11 cellular contexts compared by ENCODE assay signal in genomic region chr9:109816490-109816889, GRCh38. TPM values are rescaled to one million over a fixed set of nuclear protein-coding genes. Genes with fewer than 3 reads are reported as not detected.
A peak's percentile ranks its signal among the peaks of the same experiment; 100 is the strongest.
DNase-seq lines count a peak whose midpoint lies in the region; ATAC-seq and TF ChIP-seq lines count a peak whose summit lies in the region.
"Had no signal": no experiment of that assay in that cellular context is flagged by ENCODE, and none has a peak within 500 bp of the region (broad histone marks: within the 10 kb centered on the region; RNA-seq: fewer than 3 reads in every experiment).

No MANE protein-coding gene starts in this region.

- H3K4me3 Mint-ChIP-seq in activated CD4-positive, alpha-beta memory T cell treated with anti-CD3 and anti-CD28 coated beads for 36 hours = no peak overlapping the region
- H3K4me3 Mint-ChIP-seq: brain, memory B cell had no signal

- H2AFZ ChIP-seq in PC-3 (ENCODE audit: low read length) = no peak overlapping the region

- DNase-seq in CD1c-positive myeloid dendritic cell (ENCODE audit: extremely low spot score) (peak; percentile 27), PC-3 (peak; percentile 94), epithelial cell of prostate (ENCODE audit: low read depth, low spot score) (peak; percentile 40), mucosa of descending colon (peak in 1 of 3 donors; percentile 7), activated gamma-delta T cell treated with Interleukin-2 at 50 U/mL for 16 hours (no peak), NCI-H1436 (lab: John Stamatoyannopoulos, UW) (no peak)
- DNase-seq in activated CD4-positive, alpha-beta memory T cell treated with anti-CD3 and anti-CD28 coated beads for 36 hours = no peak

- H4K20me1 ChIP-seq in PC-3 (ENCODE audit: low read length) = no peaks in the 10 kb centered on the region

- peak; percentile 84 for ATAC-seq in PC-3
- ATAC-seq in mucosa of descending colon = peak; percentile 70
- no peak for ATAC-seq in GM21447 (IDR thresholded peaks at IDR 0.05; ENCODE audit: unreplicated experiment)

- intact Hi-C loops in PC-3 (cut with micrococcal nuclease) = loop anchor here (2.0 kb wide), 1 partner anchor 24 kb away; no protein-coding TSS in a partner anchor
- intact Hi-C loops in mucosa of descending colon (cut with DNase I, micrococcal nuclease) = loop anchor here (5.0 kb wide), 2 partner anchors 239 to 244 kb away; no protein-coding TSS in a partner anchor
- intact Hi-C loops in activated CD4-positive, alpha-beta memory T cell treated with anti-CD3 and anti-CD28 coated beads for 36 hours (cut with micrococcal nuclease) = no loop called here

- BruUV-seq in PC-3 (replicated peaks; lab: Mats Ljungman, UMichigan) = no TSS peak

- CTCF ChIA-PET in PC-3 (lab: Charles Lee) = no interaction called here
- CTCF ChIA-PET in activated CD4-positive, alpha-beta memory T cell treated with anti-CD3 and anti-CD28 coated beads for 36 hours (lab: Charles Lee) = interaction anchor here (0.9 to 3.6 kb wide), 6 partner anchors 11 to 402 kb away, joined by 3 to 31 read pairs (median 5); no protein-coding TSS in a partner anchor

- H3K9me3 Mint-ChIP-seq in activated CD4-positive, alpha-beta memory T cell treated with anti-CD3 and anti-CD28 coated beads for 36 hours = no peaks in the 10 kb centered on the region
- H3K9me3 Mint-ChIP-seq: brain, memory B cell had no signal

- no peaks in the 10 kb centered on the region for H3K79me2 ChIP-seq in PC-3 (ENCODE audit: low read length)

- H3K36me3 ChIP-seq in PC-3 (ENCODE audit: low read depth, low read length) = no peaks in the 10 kb centered on the region
- H3K36me3 ChIP-seq in mucosa of descending colon (ENCODE audit: low read depth) = no peaks in the 10 kb centered on the region

- no peaks in the 10 kb centered on the region for H3F3A ChIP-seq in PC-3 (ENCODE audit: low read length, unreplicated experiment)

- H3K4me1 Mint-ChIP-seq in activated CD4-positive, alpha-beta memory T cell treated with anti-CD3 and anti-CD28 coated beads for 36 hours (ENCODE audit: low read depth) = no peaks in the 10 kb centered on the region
- H3K4me1 Mint-ChIP-seq: memory B cell had no signal

- 0 out of 2 replicates have a peak overlapping the region, but pooled peaks have one; percentile 28 for H3K9ac ChIP-seq in PC-3 (ENCODE audit: low read length)
- H3K9ac ChIP-seq: KMS-11 had no signal

- peak overlapping the region; percentile 57 for H3K4me2 ChIP-seq in PC-3 (ENCODE audit: low read length)
- H3K4me2 ChIP-seq: KMS-11 had no signal

- TF ChIP-seq CTCF in PC-3 (conservative IDR thresholded peaks at IDR 0.05; ENCODE audit: low read depth, low read length) = no peak
- no peak for TF ChIP-seq CTCF in mucosa of descending colon (IDR thresholded peaks at IDR 0.05)

- POLR2A ChIA-PET in PC-3 (lab: Charles Lee; ENCODE audit: unreplicated experiment) = interaction anchor here (0.5 to 0.6 kb wide), 3 partner anchors 35 to 367 kb away, joined by 4 to 20 read pairs (median 4); no protein-coding TSS in a partner anchor
- POLR2A ChIA-PET in activated CD4-positive, alpha-beta memory T cell treated with anti-CD3 and anti-CD28 coated beads for 36 hours (lab: Charles Lee) = no interaction called here

- no peak overlapping the region for H3K27ac Mint-ChIP-seq in activated CD4-positive, alpha-beta memory T cell treated with anti-CD3 and anti-CD28 coated beads for 36 hours
- H3K27ac Mint-ChIP-seq: brain, memory B cell had no signal

- H3K36me3 Mint-ChIP-seq in activated CD4-positive, alpha-beta memory T cell treated with anti-CD3 and anti-CD28 coated beads for 36 hours = no peaks in the 10 kb centered on the region
- H3K36me3 Mint-ChIP-seq: brain, memory B cell had no signal

- no peaks in the 10 kb centered on the region for H3K27me3 ChIP-seq in PC-3 (ENCODE audit: low read length)

- H3K27me3 Mint-ChIP-seq in activated CD4-positive, alpha-beta memory T cell treated with anti-CD3 and anti-CD28 coated beads for 36 hours = peaks cover 4% of the 10 kb centered on the region
- H3K27me3 Mint-ChIP-seq: brain had no signal

- H3K9me3 ChIP-seq in PC-3 (ENCODE audit: low read length) (no peaks in the 10 kb centered on the region), mucosa of descending colon (no peaks in the 10 kb centered on the region)

- H3K27ac ChIP-seq in PC-3 (ENCODE audit: low read length) (peak overlapping the region; percentile 65), epithelial cell of prostate (peak overlapping the region; percentile 75)
- H3K27ac ChIP-seq: KMS-11 had no signal

- H3K4me1 ChIP-seq in PC-3 (ENCODE audit: insufficient read depth, low read length) = peaks cover 34% of the 10 kb centered on the region
- H3K4me1 ChIP-seq in mucosa of descending colon (ENCODE audit: low read depth) = no peaks in the 10 kb centered on the region

- H3K4me3 ChIP-seq in PC-3 (ENCODE audit: low read length) (no peak overlapping the region), mucosa of descending colon (no peak overlapping the region)

- H3K9me2 ChIP-seq in PC-3 (replicated peaks; ENCODE audit: low read length) = no peaks in the 10 kb centered on the region

RNA-seq across cellular contexts. Expression of gene PALM2AKAP2, which starts 36.5 kb away (rescaled TPM):
- total RNA-seq in PC-3 (2014; rRNA removed) (0.22 and 1.2 TPM in 2 replicates), mucosa of descending colon (1 to 10 TPM in 2 of 3 donors, under 1 TPM in 1; 0.69 to 5.3 (median 2.0) TPM)
- under 1 TPM in 1 of 2 experiments, not detected in 1; 0.36 TPM for total RNA-seq in activated CD4-positive, alpha-beta memory T cell treated with anti-CD3 and anti-CD28 coated beads for 36 hours

Comparison
In these comparisons a context has a peak if more than half of its experiments do, and no peak if none do; other contexts are left out.
1. DNase-seq: peak in CD1c-positive myeloid dendritic cell (single experiment), PC-3 (single experiment) and epithelial cell of prostate (single experiment); none in activated gamma-delta T cell treated with Interleukin-2 at 50 U/mL for 16 hours (single experiment), activated CD4-positive, alpha-beta memory T cell treated with anti-CD3 and anti-CD28 coated beads for 36 hours (single experiment) and NCI-H1436 (single experiment).